Comparison of ENCODE assay signal across 1 cellular context in the genomic region with DNA sequence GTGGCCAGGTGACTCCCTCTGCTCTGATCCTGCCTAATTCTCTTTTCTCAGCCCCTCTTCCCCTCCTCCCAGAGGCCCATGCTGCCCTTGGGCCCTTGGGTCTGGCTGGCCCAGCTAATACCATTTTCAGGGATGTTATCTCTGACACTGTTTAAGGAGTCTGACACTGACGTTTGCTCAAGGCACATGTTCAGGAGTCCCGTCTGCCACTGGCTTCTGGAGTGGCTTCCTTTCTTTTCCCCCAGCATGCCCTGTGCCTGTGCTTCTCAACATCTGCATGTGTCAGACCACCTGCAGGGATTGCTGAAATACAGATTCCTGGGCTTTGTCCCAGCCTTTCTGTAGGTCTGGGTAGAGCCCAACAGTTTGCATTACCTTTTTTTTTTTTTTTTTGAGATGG.
TF ChIP-seq lines count a peak whose summit lies in the region.

No MANE protein-coding gene starts in this region.

TF ChIP-seq in HEK293, 187 proteins besides CTCF, POLR2A, EP300 and RAD21 (continued from another document):
- TF ChIP-seq, protein P1, sequence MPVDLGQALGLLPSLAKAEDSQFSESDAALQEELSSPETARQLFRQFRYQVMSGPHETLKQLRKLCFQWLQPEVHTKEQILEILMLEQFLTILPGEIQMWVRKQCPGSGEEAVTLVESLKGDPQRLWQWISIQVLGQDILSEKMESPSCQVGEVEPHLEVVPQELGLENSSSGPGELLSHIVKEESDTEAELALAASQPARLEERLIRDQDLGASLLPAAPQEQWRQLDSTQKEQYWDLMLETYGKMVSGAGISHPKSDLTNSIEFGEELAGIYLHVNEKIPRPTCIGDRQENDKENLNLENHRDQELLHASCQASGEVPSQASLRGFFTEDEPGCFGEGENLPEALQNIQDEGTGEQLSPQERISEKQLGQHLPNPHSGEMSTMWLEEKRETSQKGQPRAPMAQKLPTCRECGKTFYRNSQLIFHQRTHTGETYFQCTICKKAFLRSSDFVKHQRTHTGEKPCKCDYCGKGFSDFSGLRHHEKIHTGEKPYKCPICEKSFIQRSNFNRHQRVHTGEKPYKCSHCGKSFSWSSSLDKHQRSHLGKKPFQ (tag by site-specific recombination; IDR thresholded peaks at IDR 0.05), result no peak
- 0 out of 2 replicates have a peak, but pooled peaks have one; percentile 9 for TF ChIP-seq OSR2 (tag by site-specific recombination; IDR thresholded peaks at IDR 0.05)
